Comparison of ENCODE assay signal across 8 cellular contexts in genomic region chr9:129752915-129753724, GRCh38. TPM values are rescaled to one million over a fixed set of nuclear protein-coding genes. Genes with fewer than 3 reads are reported as not detected.
DNase-seq lines count a peak whose midpoint lies in the region; ATAC-seq and TF ChIP-seq lines count a peak whose summit lies in the region.

TSS of gene PTGES (minus strand) at chr9:129753042. CDS start at chr9:129753012, 30 bp downstream.

- ATAC-seq in sciatic nerve (peak; percentile 96), GM19023 (IDR thresholded peaks at IDR 0.05; ENCODE audit: unreplicated experiment) (no peak), HG02970 (IDR thresholded peaks at IDR 0.05; ENCODE audit: low FRiP score, unreplicated experiment) (no peak)

- 17 to 26% (median 24%) methylated on average over 5 to 22 of the region's 22 CpGs for WGBS in adrenal gland, 4 donors

- H3K9me3 ChIP-seq in SJSA1 (replicated peaks) (no peaks in the 10 kb centered on the region), adrenal gland (replicated peaks in 1 of 3) (no peaks in the 10 kb centered on the region), left ventricle myocardium inferior (replicated peaks) (no peaks in the 10 kb centered on the region)

- TF ChIP-seq CTCF in adrenal gland (IDR thresholded peaks at IDR 0.05) (no peak), left ventricle myocardium inferior (IDR thresholded peaks at IDR 0.05; ENCODE audit: borderline replicate concordance) (no peak)

- intact Hi-C loops in adrenal gland (cut with DNase I) = no loop called here
- intact Hi-C loops in left ventricle myocardium inferior (cut with micrococcal nuclease) = no loop called here
- intact Hi-C loops in sciatic nerve (cut with DNase I) = no loop called here

- H3K27me3 ChIP-seq in H7 (ENCODE audit: control insufficient read depth, insufficient read depth, low read length) (no peaks in the 10 kb centered on the region), SJSA1 (replicated peaks) (no peaks in the 10 kb centered on the region), adrenal gland (no peaks in the 10 kb centered on the region), left ventricle myocardium inferior (ENCODE audit: low read depth) (peaks cover 20% of the 10 kb centered on the region)

- H3K4me3 ChIP-seq in H7 (ENCODE audit: insufficient read depth, low read depth, low read length) (no peak within 1 kb of the TSS), SJSA1 (peak within 1 kb of the TSS; percentile 27), adrenal gland (peak within 1 kb of the TSS in 1 of 4 donors; percentile 23), left ventricle myocardium inferior (peak within 1 kb of the TSS; percentile 59)

- no peaks in the 10 kb centered on the region for H3K36me3 ChIP-seq in H7 (replicated peaks; ENCODE audit: control insufficient read depth, insufficient read depth, low read length)
- no peaks in the 10 kb centered on the region; the same call in 1 of the 2 replicates for H3K36me3 ChIP-seq in SJSA1
- no peaks in the 10 kb centered on the region for H3K36me3 ChIP-seq in adrenal gland (replicated peaks in 1 of 2)
- no peaks in the 10 kb centered on the region for H3K36me3 ChIP-seq in left ventricle myocardium inferior

- H3K27ac ChIP-seq in SJSA1 = no peak within 1 kb of the TSS
- H3K27ac ChIP-seq in adrenal gland = peak within 1 kb of the TSS in 1 of 5 donors; percentile 45
- no peak within 1 kb of the TSS for H3K27ac ChIP-seq in left ventricle myocardium inferior (replicated peaks)

- H3K4me1 ChIP-seq in SJSA1 (replicated peaks) = peaks cover 50% of the 10 kb centered on the region
- H3K4me1 ChIP-seq in adrenal gland (replicated peaks in 1 of 2) = peaks cover 0 to 15% of the 10 kb centered on the region in 2 donors
- H3K4me1 ChIP-seq in left ventricle myocardium inferior = peaks cover 20% of the 10 kb centered on the region

- TF ChIP-seq POLR2A in adrenal gland (IDR thresholded peaks at IDR 0.05) = no peak

- DNase-seq in 8988T (peak; percentile 76), H7 (peak; percentile 90), SJSA1 (ENCODE audit: low read depth in 1 of 2, low spot score in 2 of 2) (peak; percentile 69 to 86), adrenal gland (peak; percentile 45 to 84 (median 71)), left ventricle myocardium inferior (peak; percentile 71), sciatic nerve (ENCODE audit: low spot score) (peak; percentile 85)

RNA-seq across cellular contexts. Expression of gene PTGES, which starts in this region (rescaled TPM):
- total RNA-seq in H7 (2014; rRNA removed; shearing (Covaris generic)) = 0.69 and 1.2 TPM in 2 replicates
- total RNA-seq in SJSA1 (2014; rRNA removed; shearing (Covaris generic)) = 2.4 and 5.4 TPM in 2 replicates
- total RNA-seq in adrenal gland (1 to 10 TPM in 5 of 8 donors, under 1 TPM in 2, not detected in 1; 0.12 to 2.8 (median 1.3) TPM), left ventricle myocardium inferior (1.9 TPM), sciatic nerve (23.3 TPM)
- polyA plus RNA-seq in adrenal gland = 1 to 10 TPM; 1.2 to 4.4 (median 3.7) TPM
